In the genomic region with DNA sequence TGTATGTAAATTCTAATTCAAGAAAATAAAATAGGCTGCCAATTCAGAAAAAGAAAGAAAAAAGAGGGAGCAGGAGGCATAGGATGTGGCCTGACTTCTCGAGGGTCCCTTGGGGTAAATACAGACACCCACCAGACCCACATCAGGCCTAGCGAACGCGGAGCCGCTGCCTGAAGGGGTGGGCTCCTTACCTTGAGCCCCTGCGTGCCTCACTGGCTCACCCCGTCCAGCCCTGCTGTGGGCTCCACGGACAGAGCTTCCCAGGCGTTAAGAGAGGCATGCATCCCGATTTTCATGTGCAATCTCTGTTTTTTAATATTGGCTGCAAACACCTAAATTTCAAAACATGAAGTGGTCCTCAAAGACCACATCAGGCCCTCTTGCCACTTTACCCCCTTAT, we compare ENCODE assay signal across 28 cellular contexts.
"Had no signal": no experiment of that assay in that cellular context is flagged by ENCODE, and none has a peak within 500 bp of the region (broad histone marks: within the 10 kb centered on the region; RNA-seq: fewer than 3 reads in every experiment).

No MANE protein-coding gene starts in this region.

- ATAC-seq: naive thymus-derived CD4-positive, alpha-beta T cell; natural killer cell; psoas muscle; right cardiac atrium; right lobe of liver; stimulated activated memory B cell treated with anti-CD40 and anti-IgM and Interleukin-4, amounts not matched to agents 10 μg/mL and 1 μg/mL and 100 μg/mL, for 72 hours; upper lobe of right lung had no signal

- H3K27ac ChIP-seq: neural progenitor cell, ovary, parathyroid adenoma, right lobe of liver, skin epidermis, spleen, stomach, tibial artery, transverse colon, upper lobe of right lung, uterus had no signal

- H3K4me3 ChIP-seq: neural progenitor cell, ovary, psoas muscle, right lobe of liver, skin epidermis, smooth muscle cell, spleen, stomach, tibial artery, transverse colon, upper lobe of right lung, uterus had no signal

- H3K4me3 Mint-ChIP-seq: naive thymus-derived CD4-positive, alpha-beta T cell; natural killer cell; nephron; neural progenitor cell; stimulated activated memory B cell treated with anti-CD40 and anti-IgM and Interleukin-4, amounts not matched to agents 10 μg/mL and 1 μg/mL and 100 μg/mL, for 72 hours; stimulated activated naive CD8-positive, alpha-beta T cell treated with anti-CD3 and anti-CD28 coated beads, Interleukin-15, Interleukin-2, amounts not matched to agents 100 ng/mL and 50 ng/mL, for 24 hours; type B pancreatic cell had no signal

- H3K27ac Mint-ChIP-seq: natural killer cell; nephron; neural progenitor cell; stimulated activated memory B cell treated with anti-CD40 and anti-IgM and Interleukin-4, amounts not matched to agents 10 μg/mL and 1 μg/mL and 100 μg/mL, for 72 hours; stimulated activated naive CD8-positive, alpha-beta T cell treated with anti-CD3 and anti-CD28 coated beads, Interleukin-15, Interleukin-2, amounts not matched to agents 100 ng/mL and 50 ng/mL, for 24 hours; type B pancreatic cell had no signal

- H3K9ac ChIP-seq: neural progenitor cell, parathyroid adenoma had no signal

- H3K27me3 ChIP-seq: neural progenitor cell, ovary, right lobe of liver, spleen, stomach, tibial artery, transverse colon, upper lobe of right lung, uterus had no signal

- H3K36me3 Mint-ChIP-seq: natural killer cell; neural progenitor cell; stimulated activated memory B cell treated with anti-CD40 and anti-IgM and Interleukin-4, amounts not matched to agents 10 μg/mL and 1 μg/mL and 100 μg/mL, for 72 hours; type B pancreatic cell had no signal

- H3K36me3 ChIP-seq: neural progenitor cell, ovary, right lobe of liver, spleen, stomach, tibial artery, transverse colon, upper lobe of right lung, uterus had no signal

- DNase-seq: naive thymus-derived CD4-positive, alpha-beta T cell; natural killer cell; occipital lobe; ovary; right cardiac atrium; right lobe of liver; spleen; stimulated activated CD4-positive, alpha-beta T cell treated with anti-CD3 and anti-CD28 coated beads, Interleukin-12 subunit alpha, Interleukin-12 subunit beta, amount 100 ng/mL, for 4 hours; stimulated activated CD4-positive, alpha-beta T cell treated with anti-CD3 and anti-CD28 coated beads, Interleukin-1b, Interleukin-23, amount 100 ng/mL, for 48 hours; stimulated activated CD4-positive, alpha-beta T cell treated with anti-CD3 and anti-CD28 coated beads, Interleukin-4, amount 100 ng/mL, for 1 hour; stimulated activated CD4-positive, alpha-beta T cell treated with anti-CD3 and anti-CD28 coated beads, Interleukin-4, amount 100 ng/mL, for 4 hours; stimulated activated CD8-positive, alpha-beta memory T cell treated with anti-CD3 and anti-CD28 coated beads, Interleukin-4, amount 100 ng/mL, for 48 hours; stimulated activated naive CD4-positive, alpha-beta T cell treated with Interleukin-2 at 50 U/mL for 16 hours; stomach; tibial artery; transverse colon; upper lobe of right lung; uterus had no signal

- H3K4me2 ChIP-seq: neural progenitor cell, smooth muscle cell had no signal

- H3K9me3 ChIP-seq: ovary, psoas muscle, right lobe of liver, tibial artery, transverse colon, upper lobe of right lung, uterus had no signal

- H3K79me2 ChIP-seq: parathyroid adenoma had no signal

- H3K4me1 Mint-ChIP-seq: nephron; stimulated activated memory B cell treated with anti-CD40 and anti-IgM and Interleukin-4, amounts not matched to agents 10 μg/mL and 1 μg/mL and 100 μg/mL, for 72 hours had no signal

- H2AFZ ChIP-seq: neural progenitor cell, parathyroid adenoma had no signal

- H3K9me3 Mint-ChIP-seq: natural killer cell; nephron; neural progenitor cell; stimulated activated memory B cell treated with anti-CD40 and anti-IgM and Interleukin-4, amounts not matched to agents 10 μg/mL and 1 μg/mL and 100 μg/mL, for 72 hours; stimulated activated naive CD8-positive, alpha-beta T cell treated with anti-CD3 and anti-CD28 coated beads, Interleukin-15, Interleukin-2, amounts not matched to agents 100 ng/mL and 50 ng/mL, for 24 hours; type B pancreatic cell had no signal

- H3K4me1 ChIP-seq: neural progenitor cell, parathyroid adenoma, right lobe of liver, spleen, stomach, transverse colon, upper lobe of right lung, uterus had no signal

- H3K27me3 Mint-ChIP-seq: progenitor cell of endocrine pancreas; stimulated activated naive CD8-positive, alpha-beta T cell treated with anti-CD3 and anti-CD28 coated beads, Interleukin-15, Interleukin-2, amounts not matched to agents 100 ng/mL and 50 ng/mL, for 24 hours had no signal
